1 cellular context compared by ENCODE assay signal in genomic region chr22:50583294-50583865, GRCh38.
A peak's percentile ranks its signal among the peaks of the same experiment; 100 is the strongest.
TF ChIP-seq lines count a peak whose summit lies in the region.

No MANE protein-coding gene starts in this region.

TF ChIP-seq in H1, 55 proteins besides CTCF, POLR2A, EP300 and RAD21:
- TF ChIP-seq GABPA (IDR thresholded peaks at IDR 0.05; ENCODE audit: borderline replicate concordance, insufficient read depth, low read length) (0 out of 2 replicates have a peak, but pooled peaks have one; percentile 57), CBX5 (IDR thresholded peaks at IDR 0.05; ENCODE audit: low read depth, low read length) (no peak), PHF8 (conservative IDR thresholded peaks at IDR 0.05; ENCODE audit: low read depth, low read length) (no peak), SP2 (IDR thresholded peaks at IDR 0.05; ENCODE audit: low read length) (no peak), TEAD4 (IDR thresholded peaks at IDR 0.05; ENCODE audit: low read depth, low read length) (no peak), SIN3A (conservative IDR thresholded peaks at IDR 0.05 in 1 of 2, IDR thresholded peaks at IDR 0.05 in 1 of 2; ENCODE audit: low read depth in 1 of 2, low read length in 2 of 2) (peak in 1 of 2 experiments; percentile 44; a peak in 1 of 4 replicates), KDM4A (IDR thresholded peaks at IDR 0.05; ENCODE audit: low read depth, low read length, severe bottlenecking) (peak; percentile 14)
